8 cellular contexts compared by ENCODE assay signal in genomic region chr2:15636972-15637785, GRCh38. TPM values are rescaled to one million over a fixed set of nuclear protein-coding genes. Genes with fewer than 3 reads are reported as not detected.
DNase-seq lines count a peak whose midpoint lies in the region; ATAC-seq and TF ChIP-seq lines count a peak whose summit lies in the region.

No MANE protein-coding gene starts in this region.

- no peaks in the 10 kb centered on the region for H3K9me3 ChIP-seq in neural cell (ENCODE audit: low read length)

- no peaks in the 10 kb centered on the region for H3F3A ChIP-seq in neural cell (ENCODE audit: insufficient read depth, low read length, poor library complexity, severe bottlenecking)

- H3K79me2 ChIP-seq in neural cell (replicated peaks; ENCODE audit: insufficient read depth, low read length) = no peaks in the 10 kb centered on the region

- peak; percentile 100 for TF ChIP-seq CTCF in neural cell (IDR thresholded peaks at IDR 0.05; ENCODE audit: poor library complexity, severe bottlenecking)

- TF ChIP-seq EP300 in neural cell (conservative IDR thresholded peaks at IDR 0.05; ENCODE audit: poor library complexity, severe bottlenecking) = no peak

- peak overlapping the region; percentile 9 for H3K9ac ChIP-seq in neural cell (ENCODE audit: low read length)

- no peaks in the 10 kb centered on the region for H3K9me2 ChIP-seq in neural cell (ENCODE audit: insufficient read depth, low read length)

- peaks cover 13% of the 10 kb centered on the region for H3K36me3 ChIP-seq in neural cell (ENCODE audit: insufficient read depth, low read length)

- no peaks in the 10 kb centered on the region for H3K27me3 ChIP-seq in neural cell (ENCODE audit: insufficient read depth, low read depth, low read length)

- peak; percentile 100 for TF ChIP-seq RAD21 in neural cell (conservative IDR thresholded peaks at IDR 0.05)

- DNase-seq in CMK (ENCODE audit: low read depth) (peak; percentile 26), GM19238 (ENCODE audit: insufficient read length, low spot score) (peak; percentile 27), NCI-H526 (lab: John Stamatoyannopoulos, UW) (peak; percentile 100), fibroblast of gingiva (ENCODE audit: low read depth) (peak; percentile 54), superior temporal gyrus (ENCODE audit: extremely low spot score) (peak; percentile 95)
- DNase-seq in activated CD8-positive, alpha-beta memory T cell treated with anti-CD3 and anti-CD28 coated beads, Interleukin-2, amount 50 U/mL, for 24 hours (ENCODE audit: extremely low read depth) = peak; percentile 20

- H3K27ac ChIP-seq in neural cell (ENCODE audit: low read length) = peak overlapping the region; percentile 66

- peak; percentile 91 for ATAC-seq in HG03175 (IDR thresholded peaks at IDR 0.05; ENCODE audit: unreplicated experiment)

- H2AFZ ChIP-seq in neural cell (ENCODE audit: low read depth, low read length) = no peak overlapping the region

- H3K4me3 ChIP-seq in neural cell (ENCODE audit: low read length) = peak overlapping the region; percentile 10

- H4K20me1 ChIP-seq in neural cell (ENCODE audit: insufficient read depth) = no peaks in the 10 kb centered on the region

- no peak overlapping the region for H3K4me2 ChIP-seq in neural cell (ENCODE audit: low read length)

TF ChIP-seq in neural cell, 6 proteins besides CTCF, POLR2A, EP300 and RAD21:
- TF ChIP-seq SMC3 (conservative IDR thresholded peaks at IDR 0.05; ENCODE audit: poor library complexity) = peak; percentile 100
- TF ChIP-seq MXI1 (conservative IDR thresholded peaks at IDR 0.05; ENCODE audit: poor library complexity, severe bottlenecking) = no peak

RNA-seq across cellular contexts. Expression of gene DDX1, which starts 45.5 kb away (rescaled TPM):
- polyA plus RNA-seq in neural cell = 141 and 159 TPM in 2 replicates
- polyA minus RNA-seq in neural cell = 167 TPM in 2 replicates

Comparison
In these comparisons a context has a peak if more than half of its experiments do, and no peak if none do; other contexts are left out.
1. Peak in every context shown above with its lines: DNase-seq, ATAC-seq, H3K4me3 ChIP-seq and H3K27ac ChIP-seq.
2. DNase-seq: peak in every context shown above with its lines; median percentile 100 in NCI-H526; 95 in superior temporal gyrus; 54 in fibroblast of gingiva; 27 in GM19238; 26 in CMK; 20 in activated CD8-positive, alpha-beta memory T cell treated with anti-CD3 and anti-CD28 coated beads, Interleukin-2, amount 50 U/mL, for 24 hours.